ENCODE assay signal across 9 cellular contexts in the genomic region with DNA sequence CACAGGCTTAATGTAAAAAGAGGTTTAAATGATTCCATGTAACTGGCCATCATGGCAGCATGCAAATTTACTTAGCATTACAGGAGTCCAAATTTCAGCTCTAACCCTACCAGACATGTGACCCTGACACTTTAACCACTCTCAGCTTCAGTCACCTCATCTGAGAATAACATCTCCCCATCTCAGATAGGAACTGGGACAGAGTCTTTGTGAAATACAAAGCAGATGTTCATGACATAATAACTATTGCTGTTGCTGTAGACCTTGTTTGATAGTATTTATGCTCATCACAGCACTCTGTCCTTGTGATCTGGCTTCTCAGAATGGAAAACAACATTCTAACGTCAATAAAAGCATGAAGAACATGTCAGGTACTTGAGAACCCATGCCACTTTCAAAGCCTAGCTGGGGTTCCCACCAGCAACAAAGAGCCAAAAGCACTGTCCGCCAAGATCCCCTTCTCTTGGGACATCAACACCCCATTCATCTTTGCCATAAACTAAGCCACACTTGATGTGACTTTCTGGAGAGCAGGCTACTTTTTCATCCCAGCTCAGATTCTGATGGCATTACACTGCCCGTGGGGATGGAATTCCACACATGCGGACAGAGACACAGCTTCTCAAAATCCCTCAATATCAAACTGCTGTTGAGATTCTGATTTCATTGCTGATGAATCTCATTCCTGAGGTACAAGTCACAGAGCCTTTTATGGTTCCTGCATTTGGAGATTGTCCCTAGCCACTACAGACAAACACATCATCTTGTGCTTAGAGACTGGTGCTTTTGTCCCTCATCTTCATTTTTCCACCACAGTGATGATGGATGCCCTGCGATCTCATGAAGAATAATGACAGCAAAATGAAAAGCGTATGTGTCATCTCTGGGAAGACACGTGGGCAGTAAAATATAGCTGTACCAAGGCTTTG.
A peak's percentile ranks its signal among the peaks of the same experiment; 100 is the strongest.
DNase-seq lines count a peak whose midpoint lies in the region; ATAC-seq and TF ChIP-seq lines count a peak whose summit lies in the region.
"Had no signal": no experiment of that assay in that cellular context is flagged by ENCODE, and none has a peak within 500 bp of the region (broad histone marks: within the 10 kb centered on the region; RNA-seq: fewer than 3 reads in every experiment).

No MANE protein-coding gene starts in this region.

- H3K27me3 ChIP-seq in BE2C, result no peaks in the 10 kb centered on the region

- H3K4me3 ChIP-seq in BE2C (ENCODE audit: low read depth, low read length), result no peak overlapping the region
- H3K4me3 ChIP-seq: lung had no signal

- H3K36me3 ChIP-seq in BE2C, result no peaks in the 10 kb centered on the region

- BruUV-seq in MCF 10A (replicated peaks; lab: Mats Ljungman, UMichigan), result no TSS peak

- H3K4me3 Mint-ChIP-seq in progenitor cell of endocrine pancreas (ENCODE audit: low read depth) (no peak overlapping the region), MCF 10A (ENCODE audit: unreplicated experiment) (no peak overlapping the region)

- H3K36me3 Mint-ChIP-seq in progenitor cell of endocrine pancreas (ENCODE audit: insufficient read depth), result no peaks in the 10 kb centered on the region
- H3K36me3 Mint-ChIP-seq in MCF 10A (ENCODE audit: insufficient read depth, unreplicated experiment), result no peaks in the 10 kb centered on the region

- H3K4me1 ChIP-seq in BE2C, result peaks cover 17% of the 10 kb centered on the region

- no peak for TF ChIP-seq CTCF in progenitor cell of endocrine pancreas (IDR thresholded peaks at IDR 0.05; ENCODE audit: unreplicated experiment)
- no peak for TF ChIP-seq CTCF in BE2C (IDR thresholded peaks at IDR 0.05; ENCODE audit: low read depth, low read length)
- no peak for TF ChIP-seq CTCF in MCF 10A (IDR thresholded peaks at IDR 0.05; ENCODE audit: unreplicated experiment)

- H3K27ac Mint-ChIP-seq in progenitor cell of endocrine pancreas (no peak overlapping the region), MCF 10A (ENCODE audit: low read depth, unreplicated experiment) (no peak overlapping the region)

- H3K9me3 ChIP-seq in BE2C, result no peaks in the 10 kb centered on the region

- ATAC-seq in GM19324 (IDR thresholded peaks at IDR 0.05; ENCODE audit: low FRiP score, unreplicated experiment) (peak; percentile 57), HG03196 (IDR thresholded peaks at IDR 0.05; ENCODE audit: unreplicated experiment) (peak; percentile 45), left lobe of liver (no peak)

- POLR2A ChIA-PET in MCF 10A (lab: Yijun Ruan, JAX), result interaction anchor here (1.3 kb wide), 1 partner anchor 12 kb away, joined by 3 read pairs; no protein-coding TSS in a partner anchor

- DNase-seq in AG08396 (ENCODE audit: low spot score) (peak; percentile 51), progenitor cell of endocrine pancreas (ENCODE audit: low spot score, unreplicated experiment) (no peak), left lobe of liver (ENCODE audit: low spot score) (no peak), BE2C (no peak), MCF 10A (ENCODE audit: unreplicated experiment) (no peak)
- peak; percentile 20 for DNase-seq in central memory CD4-positive, alpha-beta T cell

- H3K27me3 Mint-ChIP-seq in progenitor cell of endocrine pancreas (no peaks in the 10 kb centered on the region), MCF 10A (ENCODE audit: insufficient read depth, unreplicated experiment) (no peaks in the 10 kb centered on the region)

- no peaks in the 10 kb centered on the region for H3K9me3 Mint-ChIP-seq in progenitor cell of endocrine pancreas (ENCODE audit: low read depth)
- H3K9me3 Mint-ChIP-seq in MCF 10A (ENCODE audit: unreplicated experiment), result no peaks in the 10 kb centered on the region

- CTCF ChIA-PET in MCF 10A (lab: Yijun Ruan, JAX), result interaction anchor here (0.8 kb wide), 1 partner anchor 15 kb away, joined by 3 read pairs; no protein-coding TSS in a partner anchor

- intact Hi-C loops in MCF 10A (cut with micrococcal nuclease), result no loop called here

- peaks cover 17% of the 10 kb centered on the region for H3K4me1 Mint-ChIP-seq in progenitor cell of endocrine pancreas (ENCODE audit: low read depth)
- H3K4me1 Mint-ChIP-seq in MCF 10A (ENCODE audit: insufficient read depth, unreplicated experiment), result peaks cover 26% of the 10 kb centered on the region

Comparison
In these comparisons a context has a peak if more than half of its experiments do, and no peak if none do; other contexts are left out.
1. DNase-seq: peak in AG08396 (single experiment) and central memory CD4-positive, alpha-beta T cell (single experiment); none in progenitor cell of endocrine pancreas (single experiment), left lobe of liver (single experiment), BE2C (single experiment) and MCF 10A (single experiment).